2 cellular contexts compared by ENCODE assay signal in the genomic region with DNA sequence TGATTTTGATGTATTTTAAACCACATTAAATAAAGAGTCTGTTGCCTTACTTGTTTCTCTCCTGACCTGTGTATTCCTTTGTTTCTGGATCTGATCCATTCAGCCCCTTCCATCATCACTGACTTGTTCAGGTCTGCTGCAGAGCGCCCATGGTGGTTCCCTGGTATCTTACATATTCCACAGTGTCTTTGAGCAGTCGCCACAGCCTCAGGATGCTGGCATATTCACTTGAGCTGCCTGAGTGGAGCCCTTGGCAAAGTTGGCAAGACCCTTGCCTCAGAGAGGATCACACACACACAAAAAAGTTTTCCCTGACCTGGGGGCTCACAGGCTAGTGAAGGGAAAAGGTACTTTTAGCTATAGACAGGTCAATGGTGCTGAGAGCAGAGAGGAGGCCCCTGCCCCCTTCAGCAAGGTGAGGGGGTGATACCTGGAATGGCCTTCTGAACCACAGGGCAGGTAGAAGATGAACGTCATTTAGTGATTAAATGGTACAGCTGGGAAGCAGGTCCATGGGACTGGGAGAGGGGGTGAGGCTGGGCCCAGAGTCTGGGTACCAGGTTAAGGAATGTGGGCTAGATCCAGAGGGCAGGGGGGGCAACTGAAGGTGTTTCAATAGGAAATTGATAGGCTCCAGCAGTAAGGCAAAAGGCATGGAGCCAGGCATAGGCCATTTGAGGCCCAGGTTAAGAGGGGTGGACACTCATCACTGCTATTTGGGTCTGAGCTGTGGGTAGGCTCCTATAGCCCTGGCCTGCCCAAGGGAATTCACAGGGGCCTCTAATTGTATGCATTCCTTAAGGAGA.
TF ChIP-seq lines count a peak whose summit lies in the region.

No MANE protein-coding gene starts in this region.

TF ChIP-seq in WTC11, 78 proteins besides CTCF, POLR2A, EP300 and RAD21:
- TF ChIP-seq ZNF416 (CRISPR knock-in tag; IDR thresholded peaks at IDR 0.05) (0 out of 2 replicates have a peak, but pooled peaks have one; percentile 35), IRF2 (CRISPR knock-in tag; IDR thresholded peaks at IDR 0.05; ENCODE audit: borderline replicate concordance, low read depth) (no peak), FOXP4 (CRISPR knock-in tag; IDR thresholded peaks at IDR 0.05) (no peak), TEAD1 (CRISPR knock-in tag; IDR thresholded peaks at IDR 0.05) (no peak), FOXJ3 (CRISPR knock-in tag; IDR thresholded peaks at IDR 0.05; ENCODE audit: borderline replicate concordance) (no peak), ZNF219 (CRISPR knock-in tag; IDR thresholded peaks at IDR 0.05; ENCODE audit: borderline replicate concordance) (no peak), NFATC4 (CRISPR knock-in tag; IDR thresholded peaks at IDR 0.05) (peak; percentile 15; the same call in 1 of the 2 replicates), ZNF263 (CRISPR knock-in tag; IDR thresholded peaks at IDR 0.05; ENCODE audit: low read depth) (no peak), GTF2I (CRISPR knock-in tag; conservative IDR thresholded peaks at IDR 0.05) (no peak), RELA (CRISPR knock-in tag; IDR thresholded peaks at IDR 0.05; ENCODE audit: borderline replicate concordance) (no peak), IRF1 (CRISPR knock-in tag; IDR thresholded peaks at IDR 0.05) (no peak), HMGXB4 (CRISPR knock-in tag; IDR thresholded peaks at IDR 0.05) (no peak)
- TF ChIP-seq, protein P1, sequence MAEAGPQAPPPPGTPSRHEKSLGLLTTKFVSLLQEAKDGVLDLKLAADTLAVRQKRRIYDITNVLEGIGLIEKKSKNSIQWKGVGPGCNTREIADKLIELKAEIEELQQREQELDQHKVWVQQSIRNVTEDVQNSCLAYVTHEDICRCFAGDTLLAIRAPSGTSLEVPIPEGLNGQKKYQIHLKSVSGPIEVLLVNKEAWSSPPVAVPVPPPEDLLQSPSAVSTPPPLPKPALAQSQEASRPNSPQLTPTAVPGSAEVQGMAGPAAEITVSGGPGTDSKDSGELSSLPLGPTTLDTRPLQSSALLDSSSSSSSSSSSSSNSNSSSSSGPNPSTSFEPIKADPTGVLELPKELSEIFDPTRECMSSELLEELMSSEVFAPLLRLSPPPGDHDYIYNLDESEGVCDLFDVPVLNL (CRISPR knock-in tag; IDR thresholded peaks at IDR 0.05; ENCODE audit: borderline replicate concordance, low read depth), result no peak
- TF ChIP-seq, protein P2, sequence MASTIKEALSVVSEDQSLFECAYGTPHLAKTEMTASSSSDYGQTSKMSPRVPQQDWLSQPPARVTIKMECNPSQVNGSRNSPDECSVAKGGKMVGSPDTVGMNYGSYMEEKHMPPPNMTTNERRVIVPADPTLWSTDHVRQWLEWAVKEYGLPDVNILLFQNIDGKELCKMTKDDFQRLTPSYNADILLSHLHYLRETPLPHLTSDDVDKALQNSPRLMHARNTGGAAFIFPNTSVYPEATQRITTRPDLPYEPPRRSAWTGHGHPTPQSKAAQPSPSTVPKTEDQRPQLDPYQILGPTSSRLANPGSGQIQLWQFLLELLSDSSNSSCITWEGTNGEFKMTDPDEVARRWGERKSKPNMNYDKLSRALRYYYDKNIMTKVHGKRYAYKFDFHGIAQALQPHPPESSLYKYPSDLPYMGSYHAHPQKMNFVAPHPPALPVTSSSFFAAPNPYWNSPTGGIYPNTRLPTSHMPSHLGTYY (CRISPR knock-in tag; IDR thresholded peaks at IDR 0.05), result 0 out of 2 replicates have a peak, but pooled peaks have one; percentile 9

TF ChIP-seq in HepG2, 621 proteins besides CTCF, POLR2A, EP300 and RAD21:
- TF ChIP-seq ZNF574 (CRISPR knock-in tag; IDR thresholded peaks at IDR 0.05) (no peak), POLR2G (IDR thresholded peaks at IDR 0.05; ENCODE audit: low read depth, low read length) (peak; percentile 63; the same call in 1 of the 2 replicates), CENPBD1 (CRISPR knock-in tag; IDR thresholded peaks at IDR 0.05; ENCODE audit: borderline replicate concordance, low read depth) (no peak)
- TF ChIP-seq, protein P3, sequence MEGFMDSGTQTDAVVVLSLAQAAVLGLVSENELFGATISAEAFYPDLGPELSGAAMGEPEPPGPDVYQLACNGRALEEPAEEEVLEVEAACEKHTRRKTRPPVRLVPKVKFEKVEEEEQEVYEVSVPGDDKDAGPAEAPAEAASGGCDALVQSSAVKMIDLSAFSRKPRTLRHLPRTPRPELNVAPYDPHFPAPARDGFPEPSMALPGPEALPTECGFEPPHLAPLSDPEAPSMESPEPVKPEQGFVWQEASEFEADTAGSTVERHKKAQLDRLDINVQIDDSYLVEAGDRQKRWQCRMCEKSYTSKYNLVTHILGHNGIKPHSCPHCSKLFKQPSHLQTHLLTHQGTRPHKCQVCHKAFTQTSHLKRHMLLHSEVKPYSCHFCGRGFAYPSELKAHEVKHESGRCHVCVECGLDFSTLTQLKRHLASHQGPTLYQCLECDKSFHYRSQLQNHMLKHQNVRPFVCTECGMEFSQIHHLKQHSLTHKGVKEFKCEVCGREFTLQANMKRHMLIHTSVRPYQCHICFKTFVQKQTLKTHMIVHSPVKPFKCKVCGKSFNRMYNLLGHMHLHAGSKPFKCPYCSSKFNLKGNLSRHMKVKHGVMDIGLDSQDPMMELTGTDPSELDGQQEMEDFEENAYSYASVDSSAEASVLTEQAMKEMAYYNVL (CRISPR knock-in tag; IDR thresholded peaks at IDR 0.05; ENCODE audit: borderline replicate concordance), result 0 out of 2 replicates have a peak, but pooled peaks have one; percentile 23
